Comparison of ENCODE assay signal across 9 cellular contexts in the genomic region with DNA sequence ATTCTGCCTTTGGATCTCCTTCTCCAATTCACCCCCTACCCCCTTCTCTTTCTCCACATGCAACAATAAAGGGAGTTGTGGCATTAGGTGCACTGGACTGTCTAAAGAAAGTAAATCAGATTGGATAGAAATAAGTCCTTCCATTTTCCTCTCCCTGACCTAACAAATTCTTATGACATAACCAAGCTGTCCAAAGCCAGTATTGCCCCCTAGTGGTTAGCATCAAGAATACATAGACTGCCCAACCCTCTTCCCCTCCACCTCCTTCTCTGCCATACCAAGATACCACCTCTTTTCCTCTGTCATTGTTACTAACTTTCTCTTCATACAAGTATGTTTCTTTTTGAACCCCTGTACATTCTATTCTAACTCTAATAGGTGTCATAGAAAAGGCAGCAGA. TPM values are rescaled to one million over a fixed set of nuclear protein-coding genes. Genes with fewer than 3 reads are reported as not detected.
DNase-seq lines count a peak whose midpoint lies in the region; ATAC-seq and TF ChIP-seq lines count a peak whose summit lies in the region.
"Had no signal": no experiment of that assay in that cellular context is flagged by ENCODE, and none has a peak within 500 bp of the region (broad histone marks: within the 10 kb centered on the region; RNA-seq: fewer than 3 reads in every experiment).

No MANE protein-coding gene starts in this region.

- H3K4me3 Mint-ChIP-seq in Calu3 (ENCODE audit: low read depth, unreplicated experiment) (no peak overlapping the region), memory B cell (no peak overlapping the region)
- H3K4me3 Mint-ChIP-seq in activated CD8-positive, alpha-beta T cell treated with anti-CD3 and anti-CD28 coated beads for 36 hours: no peak overlapping the region

- POLR2A ChIA-PET in activated CD8-positive, alpha-beta T cell treated with anti-CD3 and anti-CD28 coated beads for 36 hours (lab: Charles Lee): interaction anchor here (0.6 kb wide), 1 partner anchor 314 kb away, joined by 3 read pairs; no protein-coding TSS in a partner anchor

- H3K36me3 ChIP-seq in H7 (replicated peaks; ENCODE audit: control insufficient read depth, insufficient read depth, low read length) (no peaks in the 10 kb centered on the region), aorta (ENCODE audit: control insufficient read depth in 1 of 2, insufficient read depth in 2 of 2, low read length in 1 of 2) (no peaks in the 10 kb centered on the region)

- ATAC-seq in activated CD8-positive, alpha-beta T cell treated with anti-CD3 and anti-CD28 coated beads for 36 hours: no peak
- ATAC-seq in memory B cell (ENCODE audit: low read depth) (no peak), aorta (ENCODE audit: low FRiP score) (no peak), GM18867 (IDR thresholded peaks at IDR 0.05; ENCODE audit: unreplicated experiment) (no peak)

- no peaks in the 10 kb centered on the region for H3K27me3 ChIP-seq in H7 (ENCODE audit: control insufficient read depth, insufficient read depth, low read length)
- no peaks in the 10 kb centered on the region for H3K27me3 ChIP-seq in aorta (ENCODE audit: control insufficient read depth in 1 of 2, insufficient read depth in 2 of 2, low read length in 1 of 2)

- BruUV-seq in Calu3 (replicated peaks; lab: Mats Ljungman, UMichigan): no TSS peak

- H3K9me3 ChIP-seq in aorta (ENCODE audit: control insufficient read depth, low read length): peaks cover 2% of the 10 kb centered on the region

- H3K27ac Mint-ChIP-seq in Calu3 (ENCODE audit: unreplicated experiment): no peak overlapping the region
- no peak overlapping the region for H3K27ac Mint-ChIP-seq in activated CD8-positive, alpha-beta T cell treated with anti-CD3 and anti-CD28 coated beads for 36 hours
- peak overlapping the region; percentile 2 for H3K27ac Mint-ChIP-seq in memory B cell

- H3K27me3 Mint-ChIP-seq in Calu3 (ENCODE audit: unreplicated experiment) (no peaks in the 10 kb centered on the region), memory B cell (no peaks in the 10 kb centered on the region)
- H3K27me3 Mint-ChIP-seq in activated CD8-positive, alpha-beta T cell treated with anti-CD3 and anti-CD28 coated beads for 36 hours: no peaks in the 10 kb centered on the region

- CTCF ChIA-PET in Calu3 (lab: Charles Lee): interaction anchor here (0.6 to 2.7 kb wide), 6 partner anchors 28 to 139 kb away, joined by 3 to 10 read pairs (median 4); a partner anchor contains a TSS
- CTCF ChIA-PET in activated CD8-positive, alpha-beta T cell treated with anti-CD3 and anti-CD28 coated beads for 36 hours (lab: Charles Lee): interaction anchor here (0.6 to 2.2 kb wide), 13 partner anchors 9 to 1103 kb away, joined by 3 to 13 read pairs (median 5); no protein-coding TSS in a partner anchor

- H3K4me3 ChIP-seq in H7 (ENCODE audit: insufficient read depth, low read depth, low read length) (no peak overlapping the region), aorta (ENCODE audit: low read length in 2 of 2) (no peak overlapping the region)

- peak; percentile 65 for TF ChIP-seq CTCF in Calu3 (IDR thresholded peaks at IDR 0.05; ENCODE audit: unreplicated experiment)
- TF ChIP-seq CTCF in activated CD8-positive, alpha-beta T cell treated with anti-CD3 and anti-CD28 coated beads for 36 hours (IDR thresholded peaks at IDR 0.05): peak; percentile 60

- H3K9me3 Mint-ChIP-seq in Calu3 (ENCODE audit: low read depth, unreplicated experiment): no peaks in the 10 kb centered on the region
- H3K9me3 Mint-ChIP-seq in activated CD8-positive, alpha-beta T cell treated with anti-CD3 and anti-CD28 coated beads for 36 hours: peaks cover 5% of the 10 kb centered on the region
- H3K9me3 Mint-ChIP-seq in memory B cell: peaks cover 4% of the 10 kb centered on the region

- H3K4me1 Mint-ChIP-seq in Calu3 (ENCODE audit: low read depth, unreplicated experiment) (peaks cover 52% of the 10 kb centered on the region), memory B cell (peaks cover 59% of the 10 kb centered on the region)
- H3K4me1 Mint-ChIP-seq in activated CD8-positive, alpha-beta T cell treated with anti-CD3 and anti-CD28 coated beads for 36 hours (ENCODE audit: low read depth): peaks cover 31% of the 10 kb centered on the region

- intact Hi-C loops in Calu3 (cut with micrococcal nuclease; ENCODE audit: unreplicated experiment): loop anchor here (2.0 to 5.0 kb wide), 2 partner anchors 43 to 109 kb away; a partner anchor contains a TSS
- intact Hi-C loops in activated CD8-positive, alpha-beta T cell treated with anti-CD3 and anti-CD28 coated beads for 36 hours (cut with micrococcal nuclease): no loop called here
- intact Hi-C loops in aorta (cut with DNase I): no loop called here

- DNase-seq in Calu3: peak; percentile 33
- peak; percentile 74 for DNase-seq in H7
- peak; percentile 29 for DNase-seq in activated CD8-positive, alpha-beta T cell treated with anti-CD3 and anti-CD28 coated beads for 36 hours
- no peak for DNase-seq in memory B cell (ENCODE audit: low spot score in 2 of 2)
- no peak for DNase-seq in kidney glomerular epithelial cell (lab: John Stamatoyannopoulos, UW)
- no peak for DNase-seq in aorta
- DNase-seq in activated CD8-positive, alpha-beta memory T cell treated with anti-CD3 and anti-CD28 coated beads for 24 hours: no peak
- DNase-seq: stimulated activated CD4-positive, alpha-beta T cell treated with anti-CD3 and anti-CD28 coated beads, Interleukin-15, amount 100 ng/mL, for 24 hours had no signal

- peaks cover 13% of the 10 kb centered on the region for H3K36me3 Mint-ChIP-seq in Calu3 (ENCODE audit: insufficient read depth, unreplicated experiment)
- H3K36me3 Mint-ChIP-seq in activated CD8-positive, alpha-beta T cell treated with anti-CD3 and anti-CD28 coated beads for 36 hours (ENCODE audit: low read depth): peaks cover 23% of the 10 kb centered on the region
- peaks cover 7% of the 10 kb centered on the region for H3K36me3 Mint-ChIP-seq in memory B cell

- no peak overlapping the region for H3K27ac ChIP-seq in aorta (ENCODE audit: low read depth in 1 of 2, low read length in 2 of 2)

- no peaks in the 10 kb centered on the region for H3K4me1 ChIP-seq in aorta (ENCODE audit: control insufficient read depth in 1 of 2, insufficient read depth in 2 of 2, low read length in 2 of 2)

RNA-seq across cellular contexts. Expression of a gene that starts 45.7 kb away (rescaled TPM):
- 8.8 and 9.3 TPM in 2 replicates for total RNA-seq in Calu3 (2022)
- 5.8 and 6.1 TPM in 2 replicates for total RNA-seq in H7 (2014; rRNA removed; shearing (Covaris generic))
- 1 to 10 TPM; 6.8 to 7.1 TPM for total RNA-seq in activated CD8-positive, alpha-beta T cell treated with anti-CD3 and anti-CD28 coated beads for 36 hours
- total RNA-seq in aorta: 1 to 10 TPM; 2.3 to 2.5 TPM
- polyA plus RNA-seq in aorta: under 1 TPM; 0.05 to 0.88 TPM

Comparison
In these comparisons a context has a peak if more than half of its experiments do, and no peak if none do; other contexts are left out.
1. DNase-seq: peak in Calu3 (single experiment), H7 (single experiment) and activated CD8-positive, alpha-beta T cell treated with anti-CD3 and anti-CD28 coated beads for 36 hours (single experiment); none in memory B cell (0 of 2), kidney glomerular epithelial cell (single experiment), aorta (0 of 2) and activated CD8-positive, alpha-beta memory T cell treated with anti-CD3 and anti-CD28 coated beads for 24 hours (single experiment).